ENCODE assay signal across 8 cellular contexts in the genomic region with DNA sequence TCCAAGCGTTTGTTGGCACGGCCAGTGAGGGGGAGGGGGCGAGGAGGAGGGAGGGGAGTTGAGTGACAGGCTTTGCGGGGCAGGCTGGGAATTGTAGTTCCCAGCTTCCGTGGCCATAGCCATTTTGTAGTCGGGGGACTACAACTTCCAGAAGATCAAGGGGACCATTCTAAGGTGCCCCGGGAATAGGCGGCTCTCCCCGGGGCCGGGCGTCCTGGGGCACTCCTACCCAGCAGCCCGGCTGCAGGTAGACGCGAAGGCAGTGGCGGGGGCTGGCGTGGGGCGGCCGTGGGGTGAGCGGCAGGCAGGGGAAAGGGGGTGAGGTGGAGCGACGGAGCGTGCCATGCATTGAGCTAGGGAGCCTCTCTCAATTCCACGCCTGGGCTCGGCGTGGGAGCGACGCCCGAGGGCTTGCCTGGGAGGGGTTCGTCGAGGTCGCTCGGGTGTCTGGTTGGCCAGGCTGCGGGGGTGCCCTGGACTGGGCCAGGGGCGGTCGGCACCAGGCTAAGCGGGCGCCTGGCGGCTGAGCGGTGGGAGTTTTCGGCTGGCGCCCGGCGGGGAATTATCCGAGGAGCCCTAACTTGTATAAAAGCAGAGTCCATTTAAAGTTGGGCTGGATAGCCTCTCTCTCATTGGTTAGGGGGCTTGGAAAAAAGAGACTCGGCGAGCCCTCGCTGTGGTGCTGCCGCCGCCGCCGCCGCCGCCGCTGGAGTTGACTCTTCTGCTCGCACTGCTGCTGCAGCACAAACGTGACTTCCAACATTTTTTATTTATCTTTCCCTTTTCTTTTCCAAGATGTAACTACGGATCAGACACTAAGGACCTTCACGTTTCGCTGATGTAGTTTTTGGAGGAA. TPM values are rescaled to one million over a fixed set of nuclear protein-coding genes. Genes with fewer than 3 reads are reported as not detected.
DNase-seq lines count a peak whose midpoint lies in the region; ATAC-seq and TF ChIP-seq lines count a peak whose summit lies in the region.

A gene (plus strand): TSS at position 709 of the 856 bp plus-strand sequence. CDS start 471 bp downstream, outside the sequence.

- peak; percentile 62 for DNase-seq in DMS79 treated with DMSO at 0.1 percent for 48 hours (lab: John Stamatoyannopoulos, UW)
- peak; percentile 98 to 99 (median 99) for DNase-seq in Peyer's patch
- DNase-seq in activated T-cell treated with anti-CD3 and anti-CD28 coated beads, Interleukin-2, amount 50 U/mL, for 48 hours, result peak; percentile 97 to 98
- DNase-seq in stimulated activated CD8-positive, alpha-beta memory T cell treated with anti-CD3 and anti-CD28 coated beads, Interleukin-7, amount 100 ng/mL, for 24 hours (ENCODE audit: low read depth), result peak; percentile 93

- H3K36me3 ChIP-seq in KOPT-K1 (ENCODE audit: insufficient read depth, low read length) (no peaks in the 10 kb centered on the region), Peyer's patch (no peaks in the 10 kb centered on the region), muscle layer of duodenum (ENCODE audit: control insufficient read depth in 1 of 2, insufficient read depth in 2 of 2, low read length in 2 of 2) (no peaks in the 10 kb centered on the region)

- peak in 2 of 6 experiments; percentile 11 to 28 for TF ChIP-seq CTCF in Peyer's patch (IDR thresholded peaks at IDR 0.05)

- H3K4me1 ChIP-seq in Peyer's patch, result peaks cover 0 to 18% (median 0%) of the 10 kb centered on the region in 4 donors
- peaks cover 0 to 5% of the 10 kb centered on the region in 2 donors for H3K4me1 ChIP-seq in muscle layer of duodenum (ENCODE audit: control insufficient read depth in 1 of 2, insufficient read depth in 2 of 2, low read length in 2 of 2)

- H3K9me3 ChIP-seq in KOPT-K1 (ENCODE audit: insufficient read depth, low read length, poor library complexity, severe bottlenecking) (no peaks in the 10 kb centered on the region), Peyer's patch (no peaks in the 10 kb centered on the region), muscle layer of duodenum (ENCODE audit: control insufficient read depth in 1 of 2, low read length in 2 of 2) (no peaks in the 10 kb centered on the region)

- H3K27me3 ChIP-seq in Peyer's patch (no peaks in the 10 kb centered on the region), muscle layer of duodenum (ENCODE audit: low read depth, low read length) (no peaks in the 10 kb centered on the region)

- H3K4me3 ChIP-seq in Peyer's patch, result peak within 1 kb of the TSS; percentile 61 to 93 (median 87)
- peak within 1 kb of the TSS; percentile 90 to 91 for H3K4me3 ChIP-seq in muscle layer of duodenum (ENCODE audit: low read depth in 1 of 2, low read length in 2 of 2)

- TF ChIP-seq POLR2A in Peyer's patch (IDR thresholded peaks at IDR 0.05), result peak; percentile 92 to 97

- ATAC-seq in GM21786 (IDR thresholded peaks at IDR 0.05; ENCODE audit: unreplicated experiment) (peak; percentile 48), esophagus mucosa (peak; percentile 89)

- H3K27ac ChIP-seq in KOPT-K1 (ENCODE audit: low read depth, low read length, poor library complexity, severe bottlenecking) (peak within 1 kb of the TSS; percentile 93), Peyer's patch (peak within 1 kb of the TSS; percentile 92 to 97 (median 95)), muscle layer of duodenum (ENCODE audit: low read length) (peak within 1 kb of the TSS; percentile 86)

RNA-seq across cellular contexts. Expression of the gene that starts here (rescaled TPM):
- total RNA-seq in Peyer's patch, result 10 to 100 TPM; 12.1 to 33.8 (median 17.0) TPM
- total RNA-seq in esophagus mucosa, result 22.1 TPM

Comparison
In these comparisons a context has a peak if more than half of its experiments do, and no peak if none do; other contexts are left out.
1. Peak in every context shown above with its lines: DNase-seq, ATAC-seq, H3K4me3 ChIP-seq and H3K27ac ChIP-seq.